In the genomic region with DNA sequence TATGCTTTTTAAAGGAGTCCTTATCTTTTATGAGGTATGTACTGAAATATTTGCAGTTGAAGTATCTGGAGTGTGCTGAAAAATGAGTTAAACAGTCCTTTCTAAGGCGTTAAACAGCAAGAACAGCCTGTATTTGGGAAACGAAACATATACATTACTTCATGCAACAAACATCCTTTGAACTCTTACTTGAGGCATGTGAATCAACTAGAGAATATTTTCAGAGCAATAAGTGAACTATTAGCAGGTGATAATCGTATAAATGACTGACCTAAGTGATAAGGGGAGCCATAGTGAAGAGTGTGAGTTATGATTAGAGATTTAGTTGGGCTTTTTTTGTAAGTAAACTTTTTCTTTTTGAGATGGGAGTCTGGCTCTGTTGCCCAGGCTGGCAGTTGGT, we compare ENCODE assay signal across 25 cellular contexts. TPM values are rescaled to one million over a fixed set of nuclear protein-coding genes. Genes with fewer than 3 reads are reported as not detected.
DNase-seq lines count a peak whose midpoint lies in the region; ATAC-seq, FAIRE-seq and TF ChIP-seq lines count a peak whose summit lies in the region.
"Had no signal": no experiment of that assay in that cellular context is flagged by ENCODE, and none has a peak within 500 bp of the region (broad histone marks: within the 10 kb centered on the region; RNA-seq: fewer than 3 reads in every experiment).

No MANE protein-coding gene starts in this region.

- POLR2A ChIA-PET in T-cell (lab: Charles Lee) = interaction anchor here in 1 of 2 donors (1.2 kb wide), 1 partner anchor 40 kb away, joined by 3 read pairs; no protein-coding TSS in a partner anchor

- FAIRE-seq in GM19239 (lab: Jason Lieb, UNC) = peak; percentile 54

- H3K27me3 ChIP-seq in upper lobe of right lung (no peaks in the 10 kb centered on the region), tibial nerve (no peaks in the 10 kb centered on the region)
- H3K27me3 ChIP-seq: BLaER1 treated with 17β-estradiol and CSF1 and Interleukin-3, amounts not matched to agents 10 nM and 100 nM; neutrophil had no signal

- ATAC-seq in T-cell (replicated peaks in 1 of 4) = no peak
- ATAC-seq in memory B cell (ENCODE audit: low read depth) = no peak
- ATAC-seq in upper lobe of right lung = no peak
- ATAC-seq in GM19328 (IDR thresholded peaks at IDR 0.05; ENCODE audit: unreplicated experiment) = no peak
- ATAC-seq: stimulated activated effector memory CD8-positive, alpha-beta T cell treated with anti-CD3 and anti-CD28 coated beads, Interleukin-12 subunit alpha, Interleukin-12 subunit beta, amount 100 ng/mL, for 72 hours had no signal

- peaks cover 36 to 41% (median 39%) of the 10 kb centered on the region in 3 donors for H3K4me1 Mint-ChIP-seq in T-cell
- H3K4me1 Mint-ChIP-seq in memory B cell = peaks cover 8% of the 10 kb centered on the region
- H3K4me1 Mint-ChIP-seq: stimulated activated effector memory CD8-positive, alpha-beta T cell treated with anti-CD3 and anti-CD28 coated beads, Interleukin-12 subunit alpha, Interleukin-12 subunit beta, amount 100 ng/mL, for 72 hours had no signal

- H3K9me3 Mint-ChIP-seq in T-cell (peaks cover 0 to 6% (median 3%) of the 10 kb centered on the region in 3 donors), memory B cell (no peaks in the 10 kb centered on the region)

- no peaks in the 10 kb centered on the region for H3K36me3 ChIP-seq in upper lobe of right lung
- H3K36me3 ChIP-seq in tibial nerve = peaks cover 0 to 15% (median 0%) of the 10 kb centered on the region in 3 donors
- H3K36me3 ChIP-seq: neutrophil had no signal

- no peak for TF ChIP-seq EP300 in tibial nerve (IDR thresholded peaks at IDR 0.05)

- 77 to 83% methylated on average over 3 of the region's 3 CpGs for WGBS in tibial nerve, 2 donors

- H3K27ac ChIP-seq in 22Rv1 = peak overlapping the region; percentile 50; the same call in 1 of the 2 replicates
- no peak overlapping the region for H3K27ac ChIP-seq in upper lobe of right lung
- H3K27ac ChIP-seq in tibial nerve = no peak overlapping the region
- H3K27ac ChIP-seq: neutrophil had no signal

- intact Hi-C loops in upper lobe of right lung (cut with DNase I) = no loop called here

- TF ChIP-seq CTCF in 22Rv1 (IDR thresholded peaks at IDR 0.05) (no peak), upper lobe of right lung (IDR thresholded peaks at IDR 0.05) (no peak), tibial nerve (IDR thresholded peaks at IDR 0.05) (no peak)

- H3K27ac Mint-ChIP-seq in T-cell = peak overlapping the region; percentile 34 to 51
- peak overlapping the region; percentile 22 for H3K27ac Mint-ChIP-seq in memory B cell
- H3K27ac Mint-ChIP-seq: activated naive CD4-positive, alpha-beta T cell treated with anti-CD3 and anti-CD28 coated beads for 36 hours; stimulated activated effector memory CD8-positive, alpha-beta T cell treated with anti-CD3 and anti-CD28 coated beads, Interleukin-12 subunit alpha, Interleukin-12 subunit beta, amount 100 ng/mL, for 72 hours had no signal

- no peak overlapping the region for H3K4me3 Mint-ChIP-seq in T-cell
- H3K4me3 Mint-ChIP-seq in memory B cell = no peak overlapping the region
- H3K4me3 Mint-ChIP-seq: activated naive CD4-positive, alpha-beta T cell treated with anti-CD3 and anti-CD28 coated beads for 36 hours; stimulated activated effector memory CD8-positive, alpha-beta T cell treated with anti-CD3 and anti-CD28 coated beads, Interleukin-12 subunit alpha, Interleukin-12 subunit beta, amount 100 ng/mL, for 72 hours had no signal

- H3K4me3 ChIP-seq in upper lobe of right lung = no peak overlapping the region
- no peak overlapping the region for H3K4me3 ChIP-seq in tibial nerve
- H3K4me3 ChIP-seq: BLaER1 treated with 17β-estradiol and CSF1 and Interleukin-3, amounts not matched to agents 10 nM and 100 nM had no signal

- CTCF ChIA-PET in T-cell (lab: Charles Lee) = interaction anchor here (0.6 to 2.3 kb wide), 8 partner anchors 39 to 178 kb away, joined by 4 to 7 read pairs (median 6); partner anchors contain the start of gene N4BP2 (in 1 of the 2)

- no peak for TF ChIP-seq POLR2A in tibial nerve (IDR thresholded peaks at IDR 0.05)

- H3K9me3 ChIP-seq in upper lobe of right lung (no peaks in the 10 kb centered on the region), tibial nerve (peaks cover 0 to 8% (median 0%) of the 10 kb centered on the region in 4 donors)
- H3K9me3 ChIP-seq: neutrophil had no signal

- H3K27me3 Mint-ChIP-seq in T-cell (no peaks in the 10 kb centered on the region), memory B cell (no peaks in the 10 kb centered on the region)

- H3K36me3 Mint-ChIP-seq in T-cell (peaks cover 11% of the 10 kb centered on the region), memory B cell (peaks cover 7% of the 10 kb centered on the region)

- H3K4me1 ChIP-seq in upper lobe of right lung = no peaks in the 10 kb centered on the region
- no peaks in the 10 kb centered on the region for H3K4me1 ChIP-seq in tibial nerve

- DNase-seq in GM19239 (ENCODE audit: insufficient read length, low spot score) (no peak), T-cell (no peak), memory B cell (ENCODE audit: low spot score in 2 of 2) (no peak), upper lobe of right lung (no peak), tibial nerve (ENCODE audit: low spot score in 2 of 2) (no peak)
- DNase-seq in activated naive CD4-positive, alpha-beta T cell treated with anti-CD3 and anti-CD28 coated beads, Interleukin-2, amount 50 U/mL, for 16 hours = no peak
- DNase-seq: activated naive CD4-positive, alpha-beta T cell treated with anti-CD3 and anti-CD28 coated beads for 36 hours; activated T-cell treated with anti-CD3 and anti-CD28 coated beads, Interleukin-2, amount 50 U/mL, for 48 hours; cerebellar nuclear complex; DMS 273 treated with DMSO at 0.1 percent for 48 hours; foreskin melanocyte; HCEC 1CT; hypothalamus; NCI-H1048; NCI-H187; NCI-H748 treated with DMSO at 0.1 percent for 48 hours; SHP77 treated with DMSO at 0.1 percent for 48 hours; stimulated activated CD4-positive, alpha-beta T cell treated with anti-CD3 and anti-CD28 coated beads, Interleukin-1b, Interleukin-23, amount 100 ng/mL, for 48 hours had no signal

RNA-seq across cellular contexts. Expression of gene RHOH, which starts 45.9 kb away (rescaled TPM):
- total RNA-seq in T-cell = 100 to 1,000 TPM; 174 to 436 (median 216) TPM
- 8.8 TPM for total RNA-seq in upper lobe of right lung
- 1 to 10 TPM in 2 of 4 donors, under 1 TPM in 2; 0.30 to 2.2 (median 1.0) TPM for total RNA-seq in tibial nerve
- total RNA-seq: epithelial cell of proximal tubule, pulmonary artery endothelial cell had no signal

Comparison
In these comparisons a context has a peak if more than half of its experiments do, and no peak if none do; other contexts are left out.
1. RNA of gene RHOH, which starts 45.9 kb away (total RNA-seq): 174 to 436 TPM in T-cell; 8.8 TPM in upper lobe of right lung (single experiment) and 0.30 to 2.2 TPM in tibial nerve; every median in the first group is over 10 times any median in the second.